4 cellular contexts compared by ENCODE assay signal in genomic region chrX:1173435-1173834, GRCh38. TPM values are rescaled to one million over a fixed set of nuclear protein-coding genes. Genes with fewer than 3 reads are reported as not detected.
"Had no signal": no experiment of that assay in that cellular context is flagged by ENCODE, and none has a peak within 500 bp of the region (broad histone marks: within the 10 kb centered on the region; RNA-seq: fewer than 3 reads in every experiment).

No MANE protein-coding gene starts in this region.

RNA-seq across cellular contexts. Expression of gene CRLF2, which starts 39.0 kb away (rescaled TPM):
- total RNA-seq: K562, PC-3 had no signal
- polyA plus RNA-seq: IgD-negative memory B cell, K562, SK-N-SH had no signal
